30 cellular contexts compared by ENCODE assay signal in genomic region chr4:42466285-42466684, GRCh38.
"Had no signal": no experiment of that assay in that cellular context is flagged by ENCODE, and none has a peak within 500 bp of the region (broad histone marks: within the 10 kb centered on the region; RNA-seq: fewer than 3 reads in every experiment).

No MANE protein-coding gene starts in this region.

- H3K4me1 ChIP-seq: ascending aorta, body of pancreas, breast epithelium had no signal

- H3K9me3 ChIP-seq: adrenal gland, ascending aorta, body of pancreas, breast epithelium had no signal

- H3K4me3 ChIP-seq: adrenal gland, ascending aorta, body of pancreas, breast epithelium, cardiac muscle cell had no signal

- ATAC-seq: activated naive CD4-positive, alpha-beta T cell treated with anti-CD3 and anti-CD28 coated beads, Interleukin-2, amount 50 U/mL, for 72 hours; activated naive CD8-positive, alpha-beta T cell treated with anti-CD3 and anti-CD28 coated beads, Interleukin-2, amount 50 U/mL, for 24 hours; activated T-cell treated with anti-CD3 and anti-CD28 coated beads, Interleukin-2, amount 50 U/mL, for 4 hours; activated T-cell treated with anti-CD3 and anti-CD28 coated beads, Interleukin-2, amount 50 U/mL, for 72 hours; activated T-helper 17 cell treated with anti-CD3 and anti-CD28 coated beads, Interleukin-2, amount 50 U/mL, for 72 hours; body of pancreas had no signal

- DNase-seq: activated effector memory CD4-positive, alpha-beta T cell treated with anti-CD3 and anti-CD28 coated beads, Interleukin-2, amount 50 U/mL, for 16 hours; activated effector memory CD4-positive, alpha-beta T cell treated with Interleukin-2 at 50 U/mL for 16 hours; activated gamma-delta T cell; activated gamma-delta T cell treated with Interleukin-2 at 50 U/mL for 16 hours; activated naive CD4-positive, alpha-beta T cell; activated naive CD4-positive, alpha-beta T cell treated with anti-CD3 and anti-CD28 coated beads for 36 hours; activated naive CD4-positive, alpha-beta T cell treated with anti-CD3 and anti-CD28 coated beads, Interleukin-2, amount 10 ng/mL, durations not matched to agents 7 days and 5 days; activated naive CD4-positive, alpha-beta T cell treated with anti-CD3 and anti-CD28 coated beads, Interleukin-2, amount 50 U/mL, for 16 hours; activated naive CD4-positive, alpha-beta T cell treated with Interleukin-2 at 50 U/mL for 16 hours; activated naive CD8-positive, alpha-beta T cell treated with anti-CD3 and anti-CD28 coated beads for 36 hours; activated naive CD8-positive, alpha-beta T cell treated with anti-CD3 and anti-CD28 coated beads, Interleukin-2, amount 10 ng/mL, durations not matched to agents 7 days and 5 days; activated naive CD8-positive, alpha-beta T cell treated with anti-CD3 and anti-CD28 coated beads, Interleukin-2, amount 50 U/mL, for 24 hours; activated T-cell treated with anti-CD3 and anti-CD28 coated beads, Interleukin-2, amount 50 U/mL, for 4 hours; activated T-cell treated with anti-CD3 and anti-CD28 coated beads, Interleukin-2, amount 50 U/mL, for 48 hours; activated T-cell treated with anti-CD3 and anti-CD28 coated beads, Interleukin-2, amount 50 U/mL, for 72 hours; adrenal gland; amniotic stem cell; amygdala; anterior cingulate cortex; aorta; body of pancreas; brain microvascular endothelial cell; caudate nucleus; central memory CD4-positive, alpha-beta T cell; cerebellar nuclear complex had no signal

- H3K36me3 ChIP-seq: adrenal gland, brain microvascular endothelial cell, breast epithelium, cardiac muscle cell had no signal

- H3K27ac ChIP-seq: adrenal gland, ascending aorta, body of pancreas, brain microvascular endothelial cell, breast epithelium, cardiac muscle cell had no signal

- H3K27me3 ChIP-seq: adrenal gland, ascending aorta, body of pancreas, brain microvascular endothelial cell, breast epithelium, cardiac muscle cell had no signal
